In the genomic region with DNA sequence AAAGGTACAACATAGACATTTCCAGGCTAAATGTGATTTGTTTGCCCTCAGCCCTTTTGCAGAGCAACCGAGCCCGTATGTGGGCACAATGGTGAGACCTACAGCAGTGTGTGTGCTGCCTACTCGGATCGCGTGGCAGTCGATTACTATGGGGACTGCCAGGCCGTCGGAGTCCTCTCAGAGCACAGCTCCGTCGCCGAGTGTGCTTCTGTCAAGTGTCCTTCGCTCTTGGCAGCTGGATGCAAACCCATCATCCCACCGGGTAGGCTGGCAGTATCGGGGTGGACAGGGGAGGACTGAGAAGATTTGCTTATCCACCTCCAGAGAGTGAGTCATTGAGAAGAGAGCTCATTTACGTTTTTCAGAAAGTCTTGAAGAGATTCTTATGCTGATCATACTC, we compare ENCODE assay signal across 13 cellular contexts. TPM values are rescaled to one million over a fixed set of nuclear protein-coding genes. Genes with fewer than 3 reads are reported as not detected.
"Had no signal": no experiment of that assay in that cellular context is flagged by ENCODE, and none has a peak within 500 bp of the region (broad histone marks: within the 10 kb centered on the region; RNA-seq: fewer than 3 reads in every experiment).

No MANE protein-coding gene starts in this region.

- H3K27me3 Mint-ChIP-seq: activated CD8-positive, alpha-beta memory T cell treated with anti-CD3 and anti-CD28 coated beads, Interleukin-2, amount 10 ng/mL, durations not matched to agents 7 days and 5 days; activated naive CD8-positive, alpha-beta T cell treated with anti-CD3 and anti-CD28 coated beads for 36 hours; activated T-cell treated with anti-CD3 and anti-CD28 coated beads, Interleukin-2, amount 50 U/mL, for 24 hours; stimulated activated naive CD8-positive, alpha-beta T cell treated with anti-CD3 and anti-CD28 coated beads, Interleukin-15, Interleukin-2, amounts not matched to agents 100 ng/mL and 50 ng/mL, for 24 hours had no signal

- H3K36me3 ChIP-seq: breast epithelium, ovary, uterus had no signal

- H3K9me3 ChIP-seq: breast epithelium, heart left ventricle, ovary, uterus had no signal

- H3K4me3 ChIP-seq: breast epithelium, heart left ventricle, ovary, uterus had no signal

- H3K4me1 Mint-ChIP-seq: activated CD8-positive, alpha-beta memory T cell treated with anti-CD3 and anti-CD28 coated beads, Interleukin-2, amount 10 ng/mL, durations not matched to agents 7 days and 5 days; activated naive CD8-positive, alpha-beta T cell treated with anti-CD3 and anti-CD28 coated beads for 36 hours; neural crest cell had no signal

- H3K4me1 ChIP-seq: breast epithelium, heart left ventricle, uterus had no signal

- ATAC-seq: activated CD8-positive, alpha-beta memory T cell treated with anti-CD3 and anti-CD28 coated beads, Interleukin-2, amount 10 ng/mL, durations not matched to agents 7 days and 5 days; heart left ventricle had no signal

- H3K36me3 Mint-ChIP-seq: activated naive CD8-positive, alpha-beta T cell treated with anti-CD3 and anti-CD28 coated beads for 36 hours had no signal

- H3K27ac ChIP-seq: breast epithelium, heart left ventricle, ovary, uterus had no signal

- H3K27ac Mint-ChIP-seq: activated CD8-positive, alpha-beta memory T cell treated with anti-CD3 and anti-CD28 coated beads, Interleukin-2, amount 10 ng/mL, durations not matched to agents 7 days and 5 days; activated naive CD8-positive, alpha-beta T cell treated with anti-CD3 and anti-CD28 coated beads for 36 hours; activated T-cell treated with anti-CD3 and anti-CD28 coated beads, Interleukin-2, amount 50 U/mL, for 24 hours; stimulated activated naive CD8-positive, alpha-beta T cell treated with anti-CD3 and anti-CD28 coated beads, Interleukin-15, Interleukin-2, amounts not matched to agents 100 ng/mL and 50 ng/mL, for 24 hours had no signal

- H3K27me3 ChIP-seq: breast epithelium, heart left ventricle, ovary, uterus had no signal

- H3K4me3 Mint-ChIP-seq: activated CD8-positive, alpha-beta memory T cell treated with anti-CD3 and anti-CD28 coated beads, Interleukin-2, amount 10 ng/mL, durations not matched to agents 7 days and 5 days; activated naive CD8-positive, alpha-beta T cell treated with anti-CD3 and anti-CD28 coated beads for 36 hours; activated T-cell treated with anti-CD3 and anti-CD28 coated beads, Interleukin-2, amount 50 U/mL, for 24 hours; neural crest cell; stimulated activated naive CD8-positive, alpha-beta T cell treated with anti-CD3 and anti-CD28 coated beads, Interleukin-15, Interleukin-2, amounts not matched to agents 100 ng/mL and 50 ng/mL, for 24 hours had no signal

- DNase-seq: activated CD4-positive, CD25-positive, alpha-beta regulatory T cell; activated CD8-positive, alpha-beta memory T cell treated with anti-CD3 and anti-CD28 coated beads, Interleukin-2, amount 10 ng/mL, durations not matched to agents 7 days and 5 days; activated effector memory CD4-positive, alpha-beta T cell treated with anti-CD3 and anti-CD28 coated beads, Interleukin-2, amount 50 U/mL, for 16 hours; activated naive CD8-positive, alpha-beta T cell treated with anti-CD3 and anti-CD28 coated beads for 36 hours; activated T-cell treated with anti-CD3 and anti-CD28 coated beads, Interleukin-2, amount 50 U/mL, for 24 hours; heart left ventricle; ovary; stimulated activated CD4-positive, alpha-beta T cell treated with anti-CD3 and anti-CD28 coated beads, Interleukin-2, amount 100 ng/mL, for 48 hours; uterus had no signal

- H3K9me3 Mint-ChIP-seq: activated naive CD8-positive, alpha-beta T cell treated with anti-CD3 and anti-CD28 coated beads for 36 hours; activated T-cell treated with anti-CD3 and anti-CD28 coated beads, Interleukin-2, amount 50 U/mL, for 24 hours; neural crest cell; stimulated activated naive CD8-positive, alpha-beta T cell treated with anti-CD3 and anti-CD28 coated beads, Interleukin-15, Interleukin-2, amounts not matched to agents 100 ng/mL and 50 ng/mL, for 24 hours had no signal

RNA-seq across cellular contexts. Expression of gene CCIN, which starts 50.5 kb away (rescaled TPM):
- total RNA-seq: activated naive CD8-positive, alpha-beta T cell treated with anti-CD3 and anti-CD28 coated beads for 36 hours; frontal cortex; neural crest cell had no signal
